16 cellular contexts compared by ENCODE assay signal in genomic region chr5:134255418-134256150, GRCh38. TPM values are rescaled to one million over a fixed set of nuclear protein-coding genes. Genes with fewer than 3 reads are reported as not detected.
DNase-seq lines count a peak whose midpoint lies in the region; ATAC-seq and TF ChIP-seq lines count a peak whose summit lies in the region.
"Had no signal": no experiment of that assay in that cellular context is flagged by ENCODE, and none has a peak within 500 bp of the region (broad histone marks: within the 10 kb centered on the region; RNA-seq: fewer than 3 reads in every experiment).

No MANE protein-coding gene starts in this region.

- H3K9me3 ChIP-seq in GM23248 (ENCODE audit: low read depth): no peaks in the 10 kb centered on the region
- no peaks in the 10 kb centered on the region for H3K9me3 ChIP-seq in RWPE2 (ENCODE audit: severe bottlenecking)
- H3K9me3 ChIP-seq: transverse colon had no signal

- in situ Hi-C loops in GM23248 (cut with MboI): no loop called here

- H3K36me3 ChIP-seq in GM23248 (ENCODE audit: low read depth) (no peaks in the 10 kb centered on the region), RWPE2 (ENCODE audit: low read depth) (no peaks in the 10 kb centered on the region)
- H3K36me3 ChIP-seq: transverse colon had no signal

- peaks cover 22% of the 10 kb centered on the region for H3K4me1 ChIP-seq in GM23248 (ENCODE audit: insufficient read depth)
- peaks cover 26% of the 10 kb centered on the region for H3K4me1 ChIP-seq in RWPE2 (ENCODE audit: insufficient read depth, poor library complexity, severe bottlenecking)
- H3K4me1 ChIP-seq: transverse colon had no signal

- H3K27ac ChIP-seq in GM23248 (0 out of 2 replicates have a peak overlapping the region, but pooled peaks have one; percentile 23), RWPE2 (ENCODE audit: poor library complexity, severe bottlenecking) (peak overlapping the region; percentile 7)
- H3K27ac ChIP-seq: skin epidermis, transverse colon had no signal

- TF ChIP-seq CTCF in RWPE2 (IDR thresholded peaks at IDR 0.05; ENCODE audit: poor library complexity, severe bottlenecking): no peak

- ATAC-seq in RWPE2 (ENCODE audit: low read depth) (peak; percentile 58), GM19463 (IDR thresholded peaks at IDR 0.05; ENCODE audit: unreplicated experiment) (no peak)
- ATAC-seq: activated naive CD4-positive, alpha-beta T cell treated with anti-CD3 and anti-CD28 coated beads, Interleukin-2, amount 50 U/mL, for 72 hours had no signal

- DNase-seq in GM23248 (peak; percentile 69), RWPE2 (ENCODE audit: low spot score) (no peak), fibroblast of gingiva (ENCODE audit: low read depth) (peak; percentile 61), myocyte (ENCODE audit: low read depth) (peak; percentile 18), NCI-H128 (lab: John Stamatoyannopoulos, UW; ENCODE audit: unreplicated experiment) (no peak)
- DNase-seq in stimulated activated CD4-positive, alpha-beta T cell treated with anti-CD3 and anti-CD28 coated beads, Interleukin-12 subunit alpha, Interleukin-12 subunit beta, amount 100 ng/mL, for 4 hours: no peak
- DNase-seq in activated naive CD4-positive, alpha-beta T cell treated with Interleukin-2 at 50 U/mL for 16 hours: no peak
- DNase-seq: activated CD4-positive, alpha-beta T cell treated with anti-CD3 and anti-CD28 coated beads, Interleukin-2, amount 50 U/mL, for 48 hours; activated T-cell treated with anti-CD3 and anti-CD28 coated beads, Interleukin-2, amount 50 U/mL, for 24 hours; DMS79; NCI-H2107; NCI-H69; transverse colon had no signal

- peaks cover 20% of the 10 kb centered on the region; the same call in 1 of the 2 replicates for H3F3A ChIP-seq in GM23248 (ENCODE audit: insufficient read depth)

- 92 to 95% methylated on average over 2 of the region's 2 CpGs for WGBS in GM23248 (ENCODE audit: low coverage in 1 of 2, low lambda C conversion rate in 2 of 2, missing lambda C conversion rate in 2 of 2), 2 experiments

- no peaks in the 10 kb centered on the region for H4K20me1 ChIP-seq in GM23248 (ENCODE audit: insufficient read depth)

- H2AFZ ChIP-seq in GM23248: no peak overlapping the region

- H3K9me2 ChIP-seq in GM23248 (ENCODE audit: insufficient read depth): no peaks in the 10 kb centered on the region

- H3K4me2 ChIP-seq in GM23248 (ENCODE audit: unreplicated experiment): no peak overlapping the region

- no peaks in the 10 kb centered on the region for H3K27me3 ChIP-seq in GM23248 (replicated peaks; ENCODE audit: insufficient read depth)
- H3K27me3 ChIP-seq in RWPE2 (ENCODE audit: insufficient read depth, poor library complexity, severe bottlenecking): no peaks in the 10 kb centered on the region
- H3K27me3 ChIP-seq: transverse colon had no signal

- H3K4me3 ChIP-seq in GM23248: no peak overlapping the region
- no peak overlapping the region for H3K4me3 ChIP-seq in RWPE2 (ENCODE audit: severe bottlenecking)
- H3K4me3 ChIP-seq: skin epidermis, transverse colon had no signal

- H3K79me2 ChIP-seq in GM23248 (ENCODE audit: insufficient read depth): no peaks in the 10 kb centered on the region

- no peak overlapping the region for H3K9ac ChIP-seq in GM23248

RNA-seq across cellular contexts. Expression of gene PPP2CA, which starts 29.7 kb away (rescaled TPM):
- 184 and 193 TPM in 2 replicates for total RNA-seq in GM23248 (2014; rRNA removed; shearing (Covaris generic))
- polyA plus RNA-seq in GM23248 (2016; fragmentation: Nextera tagmentation; extraction: Ambion mirVana): 223 and 249 TPM in 2 replicates
- 224 and 234 TPM in 2 replicates for total RNA-seq in myocyte
- polyA plus RNA-seq in myocyte (2012): 135 TPM

Comparison
In these comparisons a context has a peak if more than half of its experiments do, and no peak if none do; other contexts are left out.
1. DNase-seq: peak in GM23248 (single experiment), fibroblast of gingiva (single experiment) and myocyte (single experiment); none in RWPE2 (single experiment), stimulated activated CD4-positive, alpha-beta T cell treated with anti-CD3 and anti-CD28 coated beads, Interleukin-12 subunit alpha, Interleukin-12 subunit beta, amount 100 ng/mL, for 4 hours (single experiment), NCI-H128 (single experiment) and activated naive CD4-positive, alpha-beta T cell treated with Interleukin-2 at 50 U/mL for 16 hours (single experiment).